Comparison of ENCODE assay signal across 1 cellular context in the genomic region with DNA sequence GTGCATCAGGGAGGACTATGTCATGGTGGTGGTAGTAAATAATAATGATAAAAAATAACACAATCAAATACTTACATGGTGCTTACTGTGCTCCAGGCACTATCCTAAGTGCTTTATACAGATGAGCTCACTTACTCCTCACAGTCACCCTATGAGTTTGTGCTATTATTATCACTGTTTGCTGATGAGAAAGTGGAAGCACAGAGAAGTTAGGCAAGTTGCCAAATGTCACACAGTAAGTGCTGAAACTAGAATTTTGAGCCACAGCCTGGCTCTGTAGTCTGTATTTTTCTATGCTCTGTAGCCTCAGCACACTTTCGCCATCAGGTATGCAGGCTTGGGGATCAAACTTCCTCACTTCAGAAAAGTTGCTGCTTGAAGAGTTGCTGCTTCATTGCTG.
TF ChIP-seq lines count a peak whose summit lies in the region.

No MANE protein-coding gene starts in this region.

TF ChIP-seq in GM12878, 131 proteins besides CTCF, POLR2A, EP300 and RAD21:
- TF ChIP-seq, protein P1, sequence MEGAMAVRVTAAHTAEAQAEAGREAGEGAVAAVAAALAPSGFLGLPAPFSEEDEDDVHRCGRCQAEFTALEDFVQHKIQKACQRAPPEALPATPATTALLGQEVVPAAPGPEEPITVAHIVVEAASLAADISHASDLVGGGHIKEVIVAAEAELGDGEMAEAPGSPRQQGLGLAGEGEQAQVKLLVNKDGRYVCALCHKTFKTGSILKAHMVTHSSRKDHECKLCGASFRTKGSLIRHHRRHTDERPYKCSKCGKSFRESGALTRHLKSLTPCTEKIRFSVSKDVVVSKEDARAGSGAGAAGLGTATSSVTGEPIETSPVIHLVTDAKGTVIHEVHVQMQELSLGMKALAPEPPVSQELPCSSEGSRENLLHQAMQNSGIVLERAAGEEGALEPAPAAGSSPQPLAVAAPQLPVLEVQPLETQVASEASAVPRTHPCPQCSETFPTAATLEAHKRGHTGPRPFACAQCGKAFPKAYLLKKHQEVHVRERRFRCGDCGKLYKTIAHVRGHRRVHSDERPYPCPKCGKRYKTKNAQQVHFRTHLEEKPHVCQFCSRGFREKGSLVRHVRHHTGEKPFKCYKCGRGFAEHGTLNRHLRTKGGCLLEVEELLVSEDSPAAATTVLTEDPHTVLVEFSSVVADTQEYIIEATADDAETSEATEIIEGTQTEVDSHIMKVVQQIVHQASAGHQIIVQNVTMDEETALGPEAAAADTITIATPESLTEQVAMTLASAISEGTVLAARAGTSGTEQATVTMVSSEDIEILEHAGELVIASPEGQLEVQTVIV (IDR thresholded peaks at IDR 0.05; ENCODE audit: borderline replicate concordance, partially characterized antibody) = no peak
- TF ChIP-seq POU2F2 (IDR thresholded peaks at IDR 0.05; ENCODE audit: borderline replicate concordance, low read depth, low read length) (no peak), SIN3A (IDR thresholded peaks at IDR 0.05; ENCODE audit: low read depth, low read length) (no peak), NR2C1 (IDR thresholded peaks at IDR 0.05) (no peak), CREM (IDR thresholded peaks at IDR 0.05; ENCODE audit: low read depth) (no peak), MEF2A (IDR thresholded peaks at IDR 0.05; ENCODE audit: insufficient read depth, low read depth, low read length) (no peak)
- TF ChIP-seq, protein P2, sequence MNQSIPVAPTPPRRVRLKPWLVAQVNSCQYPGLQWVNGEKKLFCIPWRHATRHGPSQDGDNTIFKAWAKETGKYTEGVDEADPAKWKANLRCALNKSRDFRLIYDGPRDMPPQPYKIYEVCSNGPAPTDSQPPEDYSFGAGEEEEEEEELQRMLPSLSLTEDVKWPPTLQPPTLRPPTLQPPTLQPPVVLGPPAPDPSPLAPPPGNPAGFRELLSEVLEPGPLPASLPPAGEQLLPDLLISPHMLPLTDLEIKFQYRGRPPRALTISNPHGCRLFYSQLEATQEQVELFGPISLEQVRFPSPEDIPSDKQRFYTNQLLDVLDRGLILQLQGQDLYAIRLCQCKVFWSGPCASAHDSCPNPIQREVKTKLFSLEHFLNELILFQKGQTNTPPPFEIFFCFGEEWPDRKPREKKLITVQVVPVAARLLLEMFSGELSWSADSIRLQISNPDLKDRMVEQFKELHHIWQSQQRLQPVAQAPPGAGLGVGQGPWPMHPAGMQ (IDR thresholded peaks at IDR 0.05; ENCODE audit: borderline replicate concordance) = no peak
